In the genomic region with DNA sequence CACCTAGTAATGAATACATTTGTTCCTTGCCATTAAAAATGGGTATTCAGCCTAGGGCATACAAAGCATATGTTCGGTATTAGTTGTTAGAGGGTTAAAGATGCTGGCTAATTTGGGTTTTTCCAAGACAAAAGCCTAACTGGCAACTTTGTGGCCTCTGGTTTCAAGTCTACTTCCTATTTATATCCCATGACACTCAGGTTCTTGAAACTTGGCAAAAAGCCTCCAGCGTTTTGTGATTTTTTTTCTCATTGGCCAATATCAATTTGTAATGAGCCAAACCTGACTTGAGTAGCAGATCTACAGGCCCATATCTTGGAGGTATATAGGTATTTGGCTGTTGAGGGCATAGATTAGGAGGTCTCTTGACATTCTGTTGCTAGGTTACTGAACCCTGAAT, we compare ENCODE assay signal across 14 cellular contexts.
DNase-seq lines count a peak whose midpoint lies in the region; ATAC-seq and TF ChIP-seq lines count a peak whose summit lies in the region.
"Had no signal": no experiment of that assay in that cellular context is flagged by ENCODE, and none has a peak within 500 bp of the region (broad histone marks: within the 10 kb centered on the region; RNA-seq: fewer than 3 reads in every experiment).

No MANE protein-coding gene starts in this region.

- H3K36me3 Mint-ChIP-seq in stimulated activated effector memory CD8-positive, alpha-beta T cell treated with anti-CD3 and anti-CD28 coated beads, Interleukin-12 subunit alpha, Interleukin-12 subunit beta, amount 100 ng/mL, for 72 hours: no peaks in the 10 kb centered on the region
- H3K36me3 Mint-ChIP-seq: CD4-positive, CD25-positive, alpha-beta regulatory T cell had no signal

- H3K27me3 ChIP-seq in right cardiac atrium (ENCODE audit: control insufficient read depth, insufficient read depth) (no peaks in the 10 kb centered on the region), GM06990 (replicated peaks; ENCODE audit: control insufficient read depth, insufficient read depth, low read length) (no peaks in the 10 kb centered on the region), OCI-LY3 (ENCODE audit: low read depth, low read length) (no peaks in the 10 kb centered on the region), psoas muscle (ENCODE audit: insufficient read depth in 3 of 3, low read length in 2 of 3) (no peaks in the 10 kb centered on the region)
- H3K27me3 ChIP-seq: MG63 had no signal

- H3K4me3 ChIP-seq in right cardiac atrium (ENCODE audit: low read length): no peak overlapping the region
- H3K4me3 ChIP-seq in GM06990 (replicated peaks; ENCODE audit: low read depth, low read length): no peak overlapping the region
- no peak overlapping the region for H3K4me3 ChIP-seq in OCI-LY3 (ENCODE audit: low read length)
- no peak overlapping the region for H3K4me3 ChIP-seq in psoas muscle
- H3K4me3 ChIP-seq: MG63 had no signal

- H3K36me3 ChIP-seq in GM06990 (ENCODE audit: control insufficient read depth, insufficient read depth, low read length) (no peaks in the 10 kb centered on the region), OCI-LY3 (replicated peaks; ENCODE audit: low read depth, low read length) (no peaks in the 10 kb centered on the region), psoas muscle (ENCODE audit: insufficient read depth in 1 of 2, low read depth in 1 of 2) (no peaks in the 10 kb centered on the region)
- H3K36me3 ChIP-seq: MG63 had no signal

- ATAC-seq in Right ventricle myocardium superior (ENCODE audit: poor library complexity) (peak; percentile 44), right cardiac atrium (no peak), psoas muscle (peak; percentile 51 to 77 (median 58)), GM18870 (IDR thresholded peaks at IDR 0.05; ENCODE audit: unreplicated experiment) (no peak)
- ATAC-seq in stimulated activated effector memory CD8-positive, alpha-beta T cell treated with anti-CD3 and anti-CD28 coated beads, Interleukin-12 subunit alpha, Interleukin-12 subunit beta, amount 100 ng/mL, for 72 hours: no peak

- no peaks in the 10 kb centered on the region for H3K9me3 ChIP-seq in right cardiac atrium (ENCODE audit: control insufficient read depth, low read length)
- no peaks in the 10 kb centered on the region for H3K9me3 ChIP-seq in OCI-LY3 (ENCODE audit: insufficient read depth, low read length)
- no peaks in the 10 kb centered on the region for H3K9me3 ChIP-seq in psoas muscle
- H3K9me3 ChIP-seq: MG63 had no signal

- no peaks in the 10 kb centered on the region for H3K79me2 ChIP-seq in OCI-LY3 (ENCODE audit: low read length)

- no peak overlapping the region for H3K27ac Mint-ChIP-seq in stimulated activated effector memory CD8-positive, alpha-beta T cell treated with anti-CD3 and anti-CD28 coated beads, Interleukin-12 subunit alpha, Interleukin-12 subunit beta, amount 100 ng/mL, for 72 hours
- H3K27ac Mint-ChIP-seq: CD4-positive, CD25-positive, alpha-beta regulatory T cell had no signal

- TF ChIP-seq CTCF in GM06990 (IDR thresholded peaks at IDR 0.05; ENCODE audit: insufficient read depth, low read length, poor library complexity, severe bottlenecking) (no peak), OCI-LY3 (IDR thresholded peaks at IDR 0.05; ENCODE audit: low read depth, low read length) (no peak), psoas muscle (IDR thresholded peaks at IDR 0.05) (no peak)

- no peak overlapping the region for H3K9ac ChIP-seq in OCI-LY3 (ENCODE audit: low read length)

- H3K9me3 Mint-ChIP-seq in stimulated activated effector memory CD8-positive, alpha-beta T cell treated with anti-CD3 and anti-CD28 coated beads, Interleukin-12 subunit alpha, Interleukin-12 subunit beta, amount 100 ng/mL, for 72 hours: no peaks in the 10 kb centered on the region
- H3K9me3 Mint-ChIP-seq: CD4-positive, CD25-positive, alpha-beta regulatory T cell had no signal

- H2AFZ ChIP-seq in OCI-LY3 (ENCODE audit: low read depth, low read length): no peak overlapping the region

- H3K4me3 Mint-ChIP-seq in stimulated activated effector memory CD8-positive, alpha-beta T cell treated with anti-CD3 and anti-CD28 coated beads, Interleukin-12 subunit alpha, Interleukin-12 subunit beta, amount 100 ng/mL, for 72 hours: no peak overlapping the region
- H3K4me3 Mint-ChIP-seq: CD4-positive, CD25-positive, alpha-beta regulatory T cell had no signal

- H3K4me1 Mint-ChIP-seq in stimulated activated effector memory CD8-positive, alpha-beta T cell treated with anti-CD3 and anti-CD28 coated beads, Interleukin-12 subunit alpha, Interleukin-12 subunit beta, amount 100 ng/mL, for 72 hours: no peaks in the 10 kb centered on the region
- H3K4me1 Mint-ChIP-seq: CD4-positive, CD25-positive, alpha-beta regulatory T cell had no signal

- intact Hi-C loops in Right ventricle myocardium superior (cut with DNase I) (no loop called here), right cardiac atrium (cut with DNase I) (loop anchor here in 2 of 4 donors (5.0 to 10.0 kb wide), 2 partner anchors 75 to 77 kb away; a partner anchor contains a TSS), psoas muscle (cut with DNase I) (no loop called here)

- DNase-seq in Right ventricle myocardium superior (no peak), right cardiac atrium (no peak), GM06990 (ENCODE audit: extremely low read depth, insufficient read length) (peak; percentile 18), psoas muscle (no peak)
- no peak for DNase-seq in stimulated activated effector memory CD8-positive, alpha-beta T cell treated with anti-CD3 and anti-CD28 coated beads, Interleukin-12 subunit alpha, Interleukin-12 subunit beta, amount 100 ng/mL, for 72 hours (ENCODE audit: low spot score in 2 of 2)
- DNase-seq: CD4-positive, CD25-positive, alpha-beta regulatory T cell; DMS53; Karpas-422; MG63; NCI-H187; NCI-H526 treated with DMSO at 0.1 percent for 48 hours; SIG-M5 had no signal

- H4K20me1 ChIP-seq in OCI-LY3 (ENCODE audit: insufficient read depth, low read length): no peaks in the 10 kb centered on the region

- H3K4me1 ChIP-seq in right cardiac atrium (ENCODE audit: control insufficient read depth, insufficient read depth, low read length) (peaks cover 17% of the 10 kb centered on the region), OCI-LY3 (ENCODE audit: low read length) (peaks cover 23% of the 10 kb centered on the region), psoas muscle (peaks cover 64% of the 10 kb centered on the region)

- H3K27ac ChIP-seq in right cardiac atrium (ENCODE audit: low read length): no peak overlapping the region
- H3K27ac ChIP-seq in OCI-LY3 (ENCODE audit: low read length): no peak overlapping the region
- peak overlapping the region; percentile 64 for H3K27ac ChIP-seq in psoas muscle

- H3K4me2 ChIP-seq in OCI-LY3 (ENCODE audit: low read length): peak overlapping the region; percentile 37

- WGBS in right cardiac atrium: 49% methylated on average over 2 of the region's 2 CpGs
- 35 to 46% (median 39%) methylated on average over 2 of the region's 2 CpGs for WGBS in psoas muscle, 3 donors

Comparison
In these comparisons a context has a peak if more than half of its experiments do, and no peak if none do; other contexts are left out.
1. ATAC-seq: peak in Right ventricle myocardium superior (single experiment) and psoas muscle (4 of 4); none in right cardiac atrium (0 of 2), GM18870 (single experiment) and stimulated activated effector memory CD8-positive, alpha-beta T cell treated with anti-CD3 and anti-CD28 coated beads, Interleukin-12 subunit alpha, Interleukin-12 subunit beta, amount 100 ng/mL, for 72 hours (single experiment).